ENCODE assay signal across 30 cellular contexts in genomic region chr7:32594965-32595364, GRCh38.
"Had no signal": no experiment of that assay in that cellular context is flagged by ENCODE, and none has a peak within 500 bp of the region (broad histone marks: within the 10 kb centered on the region; RNA-seq: fewer than 3 reads in every experiment).

No MANE protein-coding gene starts in this region.

- H3K4me1 Mint-ChIP-seq: activated B cell treated with CpG ODN at 0.5 μM for 24 hours; activated naive CD4-positive, alpha-beta T cell treated with anti-CD3 and anti-CD28 coated beads, Interleukin-2, amount 50 U/mL, for 24 hours had no signal

- H3K4me3 ChIP-seq: body of pancreas, cardiac muscle cell, colonic mucosa, mucosa of descending colon, ovary, stomach, thyroid gland, upper lobe of left lung had no signal

- H3K27me3 Mint-ChIP-seq: activated B cell treated with CpG ODN at 0.5 μM for 24 hours; progenitor cell of endocrine pancreas; stimulated activated naive B cell treated with anti-CD40 and anti-IgM and Interleukin-4, amounts not matched to agents 10 μg/mL and 1 μg/mL and 100 μg/mL, for 72 hours had no signal

- ATAC-seq: activated CD8-positive, alpha-beta memory T cell treated with anti-CD3 and anti-CD28 coated beads, Interleukin-2, amount 10 ng/mL, durations not matched to agents 7 days and 5 days; activated CD8-positive, alpha-beta T cell treated with anti-CD3 and anti-CD28 coated beads, Interleukin-2, amount 10 ng/mL, durations not matched to agents 7 days and 5 days; body of pancreas; left cardiac atrium; left ventricle myocardium superior; mucosa of descending colon; natural killer cell treated with Interleukin-12 subunit alpha and Interleukin-12 subunit beta and Interleukin-15 and Interleukin-18, amount 100 ng/mL, for 72 hours; sciatic nerve; stimulated activated naive B cell treated with anti-CD40 and anti-IgM and Interleukin-4, amounts not matched to agents 10 μg/mL and 1 μg/mL and 100 μg/mL, for 72 hours had no signal

- FAIRE-seq: endometrium, frontal cortex, small intestine had no signal

- H3K36me3 ChIP-seq: colonic mucosa, ovary, thyroid gland had no signal

- H3K4me3 Mint-ChIP-seq: activated B cell treated with CpG ODN at 0.5 μM for 24 hours; activated CD8-positive, alpha-beta memory T cell treated with anti-CD3 and anti-CD28 coated beads, Interleukin-2, amount 10 ng/mL, durations not matched to agents 7 days and 5 days; activated CD8-positive, alpha-beta T cell treated with anti-CD3 and anti-CD28 coated beads, Interleukin-2, amount 10 ng/mL, durations not matched to agents 7 days and 5 days; activated naive CD4-positive, alpha-beta T cell treated with anti-CD3 and anti-CD28 coated beads, Interleukin-2, amount 50 U/mL, for 24 hours; natural killer cell treated with Interleukin-12 subunit alpha and Interleukin-12 subunit beta and Interleukin-15 and Interleukin-18, amount 100 ng/mL, for 72 hours; stimulated activated naive B cell treated with anti-CD40 and anti-IgM and Interleukin-4, amounts not matched to agents 10 μg/mL and 1 μg/mL and 100 μg/mL, for 72 hours; T-helper 2 cell treated with Interferon-gamma antibody and Interleukin-4, amounts not matched to agents 5 μg/mL and 100 μg/mL, for 36 hours had no signal

- H3K9me3 ChIP-seq: body of pancreas, colonic mucosa, mucosa of descending colon, ovary, stomach, thyroid gland, upper lobe of left lung had no signal

- H3K27ac ChIP-seq: body of pancreas, cardiac muscle cell, colonic mucosa, ovary, stomach, thyroid gland, upper lobe of left lung had no signal

- H3K27ac Mint-ChIP-seq: activated B cell treated with CpG ODN at 0.5 μM for 24 hours; activated CD8-positive, alpha-beta memory T cell treated with anti-CD3 and anti-CD28 coated beads, Interleukin-2, amount 10 ng/mL, durations not matched to agents 7 days and 5 days; activated CD8-positive, alpha-beta T cell treated with anti-CD3 and anti-CD28 coated beads, Interleukin-2, amount 10 ng/mL, durations not matched to agents 7 days and 5 days; activated naive CD4-positive, alpha-beta T cell treated with anti-CD3 and anti-CD28 coated beads, Interleukin-2, amount 50 U/mL, for 24 hours; activated T-helper 2 cell treated with anti-CD3 and anti-CD28 coated beads, Interferon-gamma antibody, Interleukin-2, Interleukin-4, amounts not matched to agents 10 μg/mL and 5 μg/mL and 100 μg/mL, durations not matched to agents 14 hours and 24 hours and 36 hours; natural killer cell treated with Interleukin-12 subunit alpha and Interleukin-12 subunit beta and Interleukin-15 and Interleukin-18, amount 100 ng/mL, for 72 hours; progenitor cell of endocrine pancreas; stimulated activated naive B cell treated with anti-CD40 and anti-IgM and Interleukin-4, amounts not matched to agents 10 μg/mL and 1 μg/mL and 100 μg/mL, for 72 hours; T-helper 2 cell treated with Interferon-gamma antibody and Interleukin-4, amounts not matched to agents 5 μg/mL and 100 μg/mL, for 36 hours had no signal

- H3K4me1 ChIP-seq: body of pancreas, colonic mucosa, stomach, thyroid gland, upper lobe of left lung had no signal

- DNase-seq: activated B cell treated with CpG ODN at 0.5 μM for 24 hours; activated CD4-positive, alpha-beta T cell treated with anti-CD3 and anti-CD28 coated beads, Interleukin-2, amount 50 U/mL, for 1 hour; activated CD8-positive, alpha-beta memory T cell treated with anti-CD3 and anti-CD28 coated beads, Interleukin-2, amount 10 ng/mL, durations not matched to agents 7 days and 5 days; activated CD8-positive, alpha-beta T cell treated with anti-CD3 and anti-CD28 coated beads, Interleukin-2, amount 10 ng/mL, durations not matched to agents 7 days and 5 days; activated T-cell treated with anti-CD3 and anti-CD28 coated beads, Interleukin-2, amount 50 U/mL, for 48 hours; body of pancreas; cerebellar nuclear complex; colonic mucosa; effector CD8-positive, alpha-beta T cell; glutamatergic neuron; islet precursor cell; left cardiac atrium; left ventricle myocardium superior; mucosa of descending colon; ovary; small intestine; stimulated activated CD4-positive, alpha-beta T cell treated with anti-CD3 and anti-CD28 coated beads, Interleukin-1b, Interleukin-23, amount 100 ng/mL, for 48 hours; stimulated activated naive B cell treated with anti-CD40 and anti-IgM and Interleukin-4, amounts not matched to agents 10 μg/mL and 1 μg/mL and 100 μg/mL, for 72 hours; stomach; thyroid gland; upper lobe of left lung had no signal

- H3K27me3 ChIP-seq: body of pancreas, cardiac muscle cell, colonic mucosa, ovary, stomach, thyroid gland, upper lobe of left lung had no signal

- H3K36me3 Mint-ChIP-seq: activated CD8-positive, alpha-beta memory T cell treated with anti-CD3 and anti-CD28 coated beads, Interleukin-2, amount 10 ng/mL, durations not matched to agents 7 days and 5 days had no signal
